In the genomic region with DNA sequence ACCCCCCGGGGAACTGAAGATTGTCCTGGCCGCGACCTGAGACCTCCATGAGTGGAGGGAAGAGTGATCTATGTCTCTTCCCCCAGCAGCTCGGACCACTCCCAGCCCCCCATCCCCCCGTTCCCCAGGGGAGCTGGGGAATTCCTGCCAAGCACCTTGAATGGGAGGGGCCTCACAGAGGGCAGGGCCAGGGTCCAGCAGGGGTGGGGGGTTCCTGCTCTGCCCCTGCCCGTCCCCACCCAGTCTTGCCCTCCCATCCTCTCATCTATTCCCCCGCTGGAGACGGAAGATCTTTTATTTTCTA, we compare ENCODE assay signal across 24 cellular contexts. TPM values are rescaled to one million over a fixed set of nuclear protein-coding genes. Genes with fewer than 3 reads are reported as not detected.
DNase-seq lines count a peak whose midpoint lies in the region; ATAC-seq and TF ChIP-seq lines count a peak whose summit lies in the region.
"Had no signal": no experiment of that assay in that cellular context is flagged by ENCODE, and none has a peak within 500 bp of the region (broad histone marks: within the 10 kb centered on the region; RNA-seq: fewer than 3 reads in every experiment).

No MANE protein-coding gene starts in this region.

- no peak for DNase-seq in GM23338 (ENCODE audit: low spot score)
- no peak for DNase-seq in activated B cell treated with CpG ODN at 0.5 μM for 24 hours
- no peak for DNase-seq in memory B cell (ENCODE audit: low spot score in 2 of 2)
- DNase-seq in lower lobe of right lung: no peak
- DNase-seq: ACHN; CD4-positive, alpha-beta T cell; COR-L47; DMS 273 treated with DMSO at 0.1 percent for 48 hours; DND-41; GOT3; KG1; NCI-H1092 treated with DMSO at 0.1 percent for 48 hours; NCI-H1436 treated with DMSO at 0.1 percent for 48 hours; NCI-H2029; NCI-H226; NCI-H510A treated with DMSO at 0.1 percent for 48 hours; NCI-H774; NK-92 treated with Interleukin-12 subunit alpha and Interleukin-12 subunit beta, amount 100 ng/mL, for 24 hours had no signal

- no peak overlapping the region for H3K27ac Mint-ChIP-seq in GM23338
- peak overlapping the region; percentile 24 for H3K27ac Mint-ChIP-seq in activated B cell treated with CpG ODN at 0.5 μM for 24 hours
- peak overlapping the region; percentile 55 for H3K27ac Mint-ChIP-seq in memory B cell
- H3K27ac Mint-ChIP-seq: CD4-positive, alpha-beta T cell had no signal

- H3K9me3 ChIP-seq in HEK293 (ENCODE audit: control insufficient read depth, insufficient read depth, low read depth, low read length): no peaks in the 10 kb centered on the region
- H3K9me3 ChIP-seq in lower lobe of right lung: no peaks in the 10 kb centered on the region
- H3K9me3 ChIP-seq: BLaER1, SJSA1 had no signal

- peaks cover 33% of the 10 kb centered on the region for H3K36me3 ChIP-seq in GM23338 (ENCODE audit: insufficient read depth)
- H3K36me3 ChIP-seq in HEK293 (ENCODE audit: control insufficient read depth in 2 of 2, insufficient read depth in 1 of 2, low read length in 2 of 2): peaks cover 30 to 74% of the 10 kb centered on the region in 2 experiments
- peaks cover 78% of the 10 kb centered on the region for H3K36me3 ChIP-seq in lower lobe of right lung

- 0 out of 2 replicates have a peak, but pooled peaks cover 2% of the 10 kb centered on the region for H3K79me2 ChIP-seq in GM23338 (replicated peaks; ENCODE audit: insufficient read depth)

- H3K9me3 Mint-ChIP-seq in GM23338 (peaks cover 3% of the 10 kb centered on the region; the same call in 2 of the 3 replicates), activated B cell treated with CpG ODN at 0.5 μM for 24 hours (no peaks in the 10 kb centered on the region), memory B cell (no peaks in the 10 kb centered on the region)
- H3K9me3 Mint-ChIP-seq: CD4-positive, alpha-beta T cell had no signal

- no peaks in the 10 kb centered on the region for H3K9me2 ChIP-seq in GM23338 (ENCODE audit: insufficient read depth)

- H3K4me3 Mint-ChIP-seq in GM23338 (no peak overlapping the region), activated B cell treated with CpG ODN at 0.5 μM for 24 hours (no peak overlapping the region), memory B cell (no peak overlapping the region)
- H3K4me3 Mint-ChIP-seq: CD4-positive, alpha-beta T cell had no signal

- no peak overlapping the region for H2AFZ ChIP-seq in GM23338

- peaks cover 10% of the 10 kb centered on the region for H4K20me1 ChIP-seq in GM23338 (replicated peaks; ENCODE audit: insufficient read depth)

- CTCF ChIA-PET in HEK293 (lab: Yijun Ruan, JAX): no interaction called here
- CTCF ChIA-PET in activated B cell treated with CpG ODN at 0.5 μM for 24 hours (lab: Charles Lee): interaction anchor here (1.3 kb wide), 1 partner anchor 108 kb away, joined by 4 read pairs; no protein-coding TSS in a partner anchor

- H3K4me1 Mint-ChIP-seq in GM23338: no peaks in the 10 kb centered on the region; the same call in 2 of the 3 replicates
- H3K4me1 Mint-ChIP-seq in activated B cell treated with CpG ODN at 0.5 μM for 24 hours: peaks cover 7% of the 10 kb centered on the region
- peaks cover 2% of the 10 kb centered on the region for H3K4me1 Mint-ChIP-seq in memory B cell

- intact Hi-C loops in activated B cell treated with CpG ODN at 0.5 μM for 24 hours (cut with micrococcal nuclease) (no loop called here), lower lobe of right lung (cut with DNase I) (no loop called here)

- no peak overlapping the region for H3K4me2 ChIP-seq in GM23338
- H3K4me2 ChIP-seq: BLaER1 had no signal

- ATAC-seq in GM23338 (peak; percentile 13; the same call in 2 of the 3 replicates), activated B cell treated with CpG ODN at 0.5 μM for 24 hours (ENCODE audit: low read depth) (no peak), memory B cell (ENCODE audit: low read depth) (peak; percentile 41), GM19328 (IDR thresholded peaks at IDR 0.05; ENCODE audit: unreplicated experiment) (no peak), HG03135 (IDR thresholded peaks at IDR 0.05; ENCODE audit: unreplicated experiment) (no peak), lower lobe of right lung (no peak)
- ATAC-seq: Right ventricle myocardium inferior had no signal

- POLR2A ChIA-PET in HEK293 (lab: Yijun Ruan, JAX) (interaction anchor here (1.1 to 1.5 kb wide), 3 partner anchors 8 to 14 kb away, joined by 3 to 8 read pairs (median 4); a partner anchor contains a TSS), activated B cell treated with CpG ODN at 0.5 μM for 24 hours (lab: Charles Lee) (interaction anchor here (0.5 to 1.8 kb wide), 6 partner anchors 9 to 219 kb away, joined by 3 to 10 read pairs (median 4); a partner anchor contains a TSS)

- no peaks in the 10 kb centered on the region for H3K4me1 ChIP-seq in GM23338 (ENCODE audit: insufficient read depth)
- H3K4me1 ChIP-seq in HEK293 (ENCODE audit: control insufficient read depth, insufficient read depth, low read length): no peaks in the 10 kb centered on the region
- no peaks in the 10 kb centered on the region for H3K4me1 ChIP-seq in lower lobe of right lung
- H3K4me1 ChIP-seq: BLaER1, SJSA1 had no signal

- H3F3A ChIP-seq in GM23338 (replicated peaks; ENCODE audit: low read depth): peaks cover 25% of the 10 kb centered on the region

- no peak for TF ChIP-seq CTCF in GM23338 (conservative IDR thresholded peaks at IDR 0.05; ENCODE audit: low read depth in 2 of 2)
- TF ChIP-seq CTCF in HEK293 (tag by site-specific recombination; IDR thresholded peaks at IDR 0.05): no peak
- TF ChIP-seq CTCF in activated B cell treated with CpG ODN at 0.5 μM for 24 hours (IDR thresholded peaks at IDR 0.05): no peak
- TF ChIP-seq CTCF in lower lobe of right lung (IDR thresholded peaks at IDR 0.05): no peak

- H3K36me3 Mint-ChIP-seq in GM23338 (ENCODE audit: low read depth) (peaks cover 85% of the 10 kb centered on the region), activated B cell treated with CpG ODN at 0.5 μM for 24 hours (ENCODE audit: low read depth) (peaks cover 80% of the 10 kb centered on the region), memory B cell (peaks cover 36% of the 10 kb centered on the region)

- H3K4me3 ChIP-seq in GM23338: no peak overlapping the region
- H3K4me3 ChIP-seq in HEK293 (ENCODE audit: low read depth, low read length): no peak overlapping the region
- no peak overlapping the region for H3K4me3 ChIP-seq in lower lobe of right lung
- H3K4me3 ChIP-seq: BLaER1, SJSA1 had no signal

- H3K27me3 Mint-ChIP-seq in GM23338 (ENCODE audit: insufficient read depth, low read depth, poor library complexity): peaks cover 17% of the 10 kb centered on the region
- H3K27me3 Mint-ChIP-seq in activated B cell treated with CpG ODN at 0.5 μM for 24 hours: no peaks in the 10 kb centered on the region
- H3K27me3 Mint-ChIP-seq in memory B cell: no peaks in the 10 kb centered on the region
- H3K27me3 Mint-ChIP-seq: CD4-positive, alpha-beta T cell had no signal

- H3K27me3 ChIP-seq in GM23338 (ENCODE audit: insufficient read depth) (no peaks in the 10 kb centered on the region), lower lobe of right lung (ENCODE audit: low read depth) (no peaks in the 10 kb centered on the region)
- H3K27me3 ChIP-seq: BLaER1, SJSA1 had no signal

- no peak overlapping the region for H3K27ac ChIP-seq in GM23338 (ENCODE audit: low read depth)
- H3K27ac ChIP-seq in HEK293 (ENCODE audit: extremely low read depth, low read depth, low read length): no peak overlapping the region
- H3K27ac ChIP-seq in lower lobe of right lung: no peak overlapping the region
- H3K27ac ChIP-seq: BLaER1, SJSA1 had no signal

TF ChIP-seq in GM23338, 12 proteins besides CTCF, POLR2A, EP300 and RAD21:
- TF ChIP-seq EZH2phosphoT487 (IDR thresholded peaks at IDR 0.05; ENCODE audit: unreplicated experiment): no peak

TF ChIP-seq in HEK293, 187 proteins besides CTCF, POLR2A, EP300 and RAD21 (continues in another document):
- TF ChIP-seq YY1 (tag by site-specific recombination; IDR thresholded peaks at IDR 0.05) (no peak), GLIS2 (tag by site-specific recombination; IDR thresholded peaks at IDR 0.05) (peak; percentile 37; the same call in 1 of the 2 replicates), ZNF658 (tag by site-specific recombination; IDR thresholded peaks at IDR 0.05) (no peak), ZNF311 (tag by site-specific recombination; IDR thresholded peaks at IDR 0.05; ENCODE audit: borderline replicate concordance) (no peak), ZNF664 (tag by site-specific recombination; IDR thresholded peaks at IDR 0.05) (no peak)
- TF ChIP-seq, protein P1, sequence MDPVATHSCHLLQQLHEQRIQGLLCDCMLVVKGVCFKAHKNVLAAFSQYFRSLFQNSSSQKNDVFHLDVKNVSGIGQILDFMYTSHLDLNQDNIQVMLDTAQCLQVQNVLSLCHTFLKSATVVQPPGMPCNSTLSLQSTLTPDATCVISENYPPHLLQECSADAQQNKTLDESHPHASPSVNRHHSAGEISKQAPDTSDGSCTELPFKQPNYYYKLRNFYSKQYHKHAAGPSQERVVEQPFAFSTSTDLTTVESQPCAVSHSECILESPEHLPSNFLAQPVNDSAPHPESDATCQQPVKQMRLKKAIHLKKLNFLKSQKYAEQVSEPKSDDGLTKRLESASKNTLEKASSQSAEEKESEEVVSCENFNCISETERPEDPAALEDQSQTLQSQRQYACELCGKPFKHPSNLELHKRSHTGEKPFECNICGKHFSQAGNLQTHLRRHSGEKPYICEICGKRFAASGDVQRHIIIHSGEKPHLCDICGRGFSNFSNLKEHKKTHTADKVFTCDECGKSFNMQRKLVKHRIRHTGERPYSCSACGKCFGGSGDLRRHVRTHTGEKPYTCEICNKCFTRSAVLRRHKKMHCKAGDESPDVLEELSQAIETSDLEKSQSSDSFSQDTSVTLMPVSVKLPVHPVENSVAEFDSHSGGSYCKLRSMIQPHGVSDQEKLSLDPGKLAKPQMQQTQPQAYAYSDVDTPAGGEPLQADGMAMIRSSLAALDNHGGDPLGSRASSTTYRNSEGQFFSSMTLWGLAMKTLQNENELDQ (tag by site-specific recombination; IDR thresholded peaks at IDR 0.05; ENCODE audit: low read depth): no peak

RNA-seq across cellular contexts. Expression of a gene that starts 9.4 kb away (rescaled TPM):
- total RNA-seq in GM23338 (2014; rRNA removed; shearing (Covaris generic)): 162 and 192 TPM in 2 replicates
- 246 and 248 TPM in 2 replicates for polyA plus RNA-seq in GM23338 (2016; fragmentation: Nextera tagmentation; extraction: Ambion mirVana)
- total RNA-seq in activated B cell treated with CpG ODN at 0.5 μM for 24 hours: 189 and 206 TPM in 2 replicates
- total RNA-seq in lower lobe of right lung: 112 TPM

RNA-seq across cellular contexts. Expression of a gene that starts 13.9 kb away (rescaled TPM):
- 192 TPM in 2 replicates for total RNA-seq in GM23338 (2014; rRNA removed; shearing (Covaris generic))
- polyA plus RNA-seq in GM23338 (2016; fragmentation: Nextera tagmentation; extraction: Ambion mirVana): 132 and 134 TPM in 2 replicates
- total RNA-seq in activated B cell treated with CpG ODN at 0.5 μM for 24 hours (285 and 335 TPM in 2 replicates), lower lobe of right lung (145 TPM)

RNA-seq across cellular contexts. Expression of a gene that starts 26.9 kb away (rescaled TPM):
- 17.2 and 27.5 TPM in 2 replicates for total RNA-seq in GM23338 (2014; rRNA removed; shearing (Covaris generic))
- polyA plus RNA-seq in GM23338 (2016; fragmentation: Nextera tagmentation; extraction: Ambion mirVana): 12.2 and 13.6 TPM in 2 replicates
- 65.5 and 77.1 TPM in 2 replicates for total RNA-seq in activated B cell treated with CpG ODN at 0.5 μM for 24 hours
- 49.0 TPM for total RNA-seq in lower lobe of right lung

RNA-seq across cellular contexts. Expression of a gene that starts 41.6 kb away (rescaled TPM):
- 0.08 and 0.73 TPM in 2 replicates for total RNA-seq in GM23338 (2014; rRNA removed; shearing (Covaris generic))
- polyA plus RNA-seq in GM23338 (2016; fragmentation: Nextera tagmentation; extraction: Ambion mirVana): 3.2 and 4.0 TPM in 2 replicates
- total RNA-seq in activated B cell treated with CpG ODN at 0.5 μM for 24 hours: 0.71 and 1.0 TPM in 2 replicates
- 0.38 TPM for total RNA-seq in lower lobe of right lung

Comparison
In these comparisons a context has a peak if more than half of its experiments do, and no peak if none do; other contexts are left out.
1. ATAC-seq: peak in GM23338 (single experiment) and memory B cell (single experiment); none in activated B cell treated with CpG ODN at 0.5 μM for 24 hours (single experiment), GM19328 (single experiment), HG03135 (single experiment) and lower lobe of right lung (0 of 2).